Comparison of ENCODE assay signal across 8 cellular contexts in the genomic region with DNA sequence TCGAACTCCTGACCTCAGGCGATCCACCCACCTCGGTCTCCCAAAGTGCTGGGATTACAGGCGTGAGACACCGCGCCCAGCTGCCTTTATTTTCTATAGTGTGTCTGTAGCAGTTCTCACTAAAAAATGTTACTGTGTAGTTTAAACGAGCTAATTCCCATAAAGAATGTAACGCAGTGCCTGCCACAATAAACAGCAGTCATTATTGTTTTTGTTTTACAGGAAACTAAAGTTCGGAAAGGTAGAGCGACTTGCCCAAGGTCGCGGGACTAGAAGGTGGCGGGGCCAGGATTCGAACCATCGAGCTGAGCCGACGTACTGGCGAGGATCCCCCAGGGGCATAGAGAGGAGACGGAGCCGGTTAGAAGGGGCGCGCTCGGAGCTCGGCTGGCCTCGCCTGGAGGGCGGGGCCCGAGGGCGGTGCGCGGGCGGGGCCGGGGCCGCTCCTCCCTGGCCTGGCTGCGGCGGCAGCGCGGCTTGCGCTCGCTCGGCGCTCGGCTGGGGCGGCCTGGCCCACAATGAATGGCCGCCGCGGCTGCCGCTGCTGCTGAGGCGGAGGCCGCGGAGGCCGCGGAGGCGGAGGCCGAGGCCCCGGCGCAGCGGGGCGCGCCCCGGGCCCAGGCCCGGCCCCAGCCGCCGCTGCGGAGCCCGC. TPM values are rescaled to one million over a fixed set of nuclear protein-coding genes. Genes with fewer than 3 reads are reported as not detected.
DNase-seq lines count a peak whose midpoint lies in the region; ATAC-seq and TF ChIP-seq lines count a peak whose summit lies in the region.

Gene NACC1, plus strand, starts transcription at position 493 of the 652 bp plus-strand sequence. CDS start 16,944 bp downstream, outside the sequence.

- TF ChIP-seq CTCF in OCI-LY1 (IDR thresholded peaks at IDR 0.05; ENCODE audit: low read length) = no peak

- no peaks in the 10 kb centered on the region for H3K27me3 ChIP-seq in HUES48 (ENCODE audit: control insufficient read depth, insufficient read depth, low read length)
- no peaks in the 10 kb centered on the region for H3K27me3 ChIP-seq in OCI-LY1 (ENCODE audit: insufficient read depth, low read length)
- H3K27me3 ChIP-seq in mononuclear cell (ENCODE audit: insufficient read depth, low read length) = no peaks in the 10 kb centered on the region

- peaks cover 30% of the 10 kb centered on the region for H3K4me1 ChIP-seq in HUES48 (ENCODE audit: control insufficient read depth, insufficient read depth, low read length)
- peaks cover 52% of the 10 kb centered on the region for H3K4me1 ChIP-seq in OCI-LY1 (ENCODE audit: insufficient read depth, low read length, severe bottlenecking)
- H3K4me1 ChIP-seq in mononuclear cell (ENCODE audit: insufficient read depth, low read length) = peaks cover 52% of the 10 kb centered on the region

- H3K36me3 ChIP-seq in HUES48 (ENCODE audit: control insufficient read depth, insufficient read depth, low read length) (peaks cover 40% of the 10 kb centered on the region), OCI-LY1 (ENCODE audit: insufficient read depth, low read length) (peaks cover 21% of the 10 kb centered on the region; the same call in 1 of the 2 replicates)

- H3K4me2 ChIP-seq in OCI-LY1 (ENCODE audit: low read length) = peak within 1 kb of the TSS; percentile 82

- H3K9ac ChIP-seq in HUES48 (ENCODE audit: low read depth, low read length) (peak within 1 kb of the TSS; percentile 97), OCI-LY1 (ENCODE audit: low read length) (peak within 1 kb of the TSS; percentile 99)

- H3K9me2 ChIP-seq in OCI-LY1 (ENCODE audit: low read depth, low read length) = no peaks in the 10 kb centered on the region

- H2AFZ ChIP-seq in OCI-LY1 (ENCODE audit: low read length) = no peak within 1 kb of the TSS

- H3F3A ChIP-seq in OCI-LY1 (ENCODE audit: insufficient read depth, low read length) = peaks cover 4% of the 10 kb centered on the region; the same call in 1 of the 2 replicates

- H3K4me3 ChIP-seq in HUES48 (ENCODE audit: low read depth, low read length) = peak within 1 kb of the TSS; percentile 86
- peak within 1 kb of the TSS; percentile 100 for H3K4me3 ChIP-seq in OCI-LY1 (ENCODE audit: low read depth, low read length, poor library complexity, severe bottlenecking)
- H3K4me3 ChIP-seq in mononuclear cell (ENCODE audit: low read length) = peak within 1 kb of the TSS; percentile 68

- peaks cover 40% of the 10 kb centered on the region for H3K79me2 ChIP-seq in OCI-LY1 (ENCODE audit: insufficient read depth, low read length)

- peak; percentile 49 for ATAC-seq in GM19467 (IDR thresholded peaks at IDR 0.05; ENCODE audit: unreplicated experiment)

- H3K27ac ChIP-seq in HUES48 (ENCODE audit: low read depth, low read length) (peak within 1 kb of the TSS; percentile 98), OCI-LY1 (ENCODE audit: low read depth, low read length, poor library complexity, severe bottlenecking) (peak within 1 kb of the TSS; percentile 80)

- H4K20me1 ChIP-seq in OCI-LY1 (ENCODE audit: insufficient read depth, low read length) = no peaks in the 10 kb centered on the region

- DNase-seq in CD1c-positive myeloid dendritic cell (ENCODE audit: extremely low spot score) = peak; percentile 94
- DNase-seq in activated T-cell treated with anti-CD3 and anti-CD28 coated beads for 1 hour (ENCODE audit: low read depth) = peak; percentile 80
- DNase-seq in epidermal melanocyte (ENCODE audit: insufficient read length, low spot score) = peak; percentile 96
- DNase-seq in stimulated activated CD8-positive, alpha-beta memory T cell treated with anti-CD3 and anti-CD28 coated beads, Interleukin-2, amount 100 ng/mL, for 48 hours (ENCODE audit: low read depth in 2 of 2) = peak; percentile 86

- H3K9me3 ChIP-seq in HUES48 (ENCODE audit: control insufficient read depth, insufficient read depth, low read length) (no peaks in the 10 kb centered on the region), OCI-LY1 (ENCODE audit: low read length) (no peaks in the 10 kb centered on the region), mononuclear cell (ENCODE audit: low read depth, low read length) (no peaks in the 10 kb centered on the region)

RNA-seq across cellular contexts. Expression of gene NACC1, which starts in this region (rescaled TPM):
- total RNA-seq in mononuclear cell = 16.0 TPM

Comparison
In these comparisons a context has a peak if more than half of its experiments do, and no peak if none do; other contexts are left out.
1. Peak in every context shown above with its lines: DNase-seq, ATAC-seq, H3K4me3 ChIP-seq and H3K27ac ChIP-seq.